24 cellular contexts compared by ENCODE assay signal in the genomic region with DNA sequence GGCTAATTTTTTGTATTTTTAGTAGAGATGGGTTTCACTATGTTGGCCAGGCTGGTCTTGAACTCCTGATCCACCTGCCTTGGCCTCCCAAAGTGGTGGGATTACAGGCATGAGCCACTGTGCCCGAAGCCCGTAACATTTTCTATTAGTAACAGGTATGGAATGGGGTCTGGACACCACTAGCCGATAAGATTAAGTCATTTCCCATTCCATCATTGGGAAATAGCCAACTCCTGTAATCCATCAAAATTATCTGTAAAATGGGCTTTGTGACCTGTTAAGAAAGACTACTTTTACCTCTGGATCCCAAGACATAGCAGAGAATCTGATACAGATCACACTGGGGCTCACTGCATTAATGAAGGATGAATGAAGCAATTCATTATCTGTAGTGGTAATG. TPM values are rescaled to one million over a fixed set of nuclear protein-coding genes. Genes with fewer than 3 reads are reported as not detected.
"Had no signal": no experiment of that assay in that cellular context is flagged by ENCODE, and none has a peak within 500 bp of the region (broad histone marks: within the 10 kb centered on the region; RNA-seq: fewer than 3 reads in every experiment).

No MANE protein-coding gene starts in this region.

- H3K4me1 Mint-ChIP-seq: activated CD4-positive, alpha-beta T cell treated with anti-CD3 and anti-CD28 coated beads for 36 hours had no signal

- H3K27ac Mint-ChIP-seq: activated CD4-positive, alpha-beta memory T cell treated with anti-CD3 and anti-CD28 coated beads, Interleukin-2, amount 10 ng/mL, durations not matched to agents 7 days and 5 days; activated CD4-positive, alpha-beta T cell treated with anti-CD3 and anti-CD28 coated beads for 36 hours; activated naive CD4-positive, alpha-beta T cell treated with anti-CD3 and anti-CD28 coated beads, Interleukin-2, amount 10 ng/mL, durations not matched to agents 7 days and 5 days; activated naive CD8-positive, alpha-beta T cell treated with anti-CD3 and anti-CD28 coated beads for 36 hours; activated T-cell treated with anti-CD3 and anti-CD28 coated beads, Interleukin-2, amount 50 U/mL, for 72 hours; activated T-helper 2 cell treated with anti-CD3 and anti-CD28 coated beads, Interferon-gamma antibody, Interleukin-2, Interleukin-4, amounts not matched to agents 10 μg/mL and 5 μg/mL and 100 μg/mL, durations not matched to agents 14 hours and 24 hours and 36 hours; T-helper 1 cell treated with Interleukin-12 subunit alpha and Interleukin-12 subunit beta and Interleukin-4 antibody, amounts not matched to agents 30 μg/mL and 1 μg/mL, for 36 hours had no signal

- H3K4me3 Mint-ChIP-seq: activated CD4-positive, alpha-beta memory T cell treated with anti-CD3 and anti-CD28 coated beads, Interleukin-2, amount 10 ng/mL, durations not matched to agents 7 days and 5 days; activated CD4-positive, alpha-beta T cell treated with anti-CD3 and anti-CD28 coated beads for 36 hours; activated naive CD4-positive, alpha-beta T cell treated with anti-CD3 and anti-CD28 coated beads, Interleukin-2, amount 10 ng/mL, durations not matched to agents 7 days and 5 days; activated naive CD8-positive, alpha-beta T cell treated with anti-CD3 and anti-CD28 coated beads for 36 hours; activated T-cell treated with anti-CD3 and anti-CD28 coated beads, Interleukin-2, amount 50 U/mL, for 72 hours; T-helper 1 cell treated with Interleukin-12 subunit alpha and Interleukin-12 subunit beta and Interleukin-4 antibody, amounts not matched to agents 30 μg/mL and 1 μg/mL, for 36 hours had no signal

- H3K36me3 ChIP-seq: breast epithelium had no signal

- H3K4me3 ChIP-seq: breast epithelium had no signal

- H3K9me3 ChIP-seq: breast epithelium had no signal

- DNase-seq: activated CD4-positive, alpha-beta memory T cell treated with anti-CD3 and anti-CD28 coated beads, Interleukin-2, amount 10 ng/mL, durations not matched to agents 7 days and 5 days; activated CD4-positive, alpha-beta T cell treated with anti-CD3 and anti-CD28 coated beads for 36 hours; activated CD4-positive, alpha-beta T cell treated with anti-CD3 and anti-CD28 coated beads, Interleukin-2, amount 50 U/mL, for 1 hour; activated CD4-positive, CD25-positive, alpha-beta regulatory T cell; activated gamma-delta T cell treated with Interleukin-2 at 50 U/mL for 16 hours; activated naive CD4-positive, alpha-beta T cell treated with anti-CD3 and anti-CD28 coated beads, Interleukin-2, amount 10 ng/mL, durations not matched to agents 7 days and 5 days; activated naive CD8-positive, alpha-beta T cell treated with anti-CD3 and anti-CD28 coated beads for 36 hours; activated T-cell treated with anti-CD3 and anti-CD28 coated beads for 4 hours; activated T-cell treated with anti-CD3 and anti-CD28 coated beads, Interleukin-2, amount 50 U/mL, for 72 hours; anterior cingulate cortex; caudate nucleus; Kasumi-1; NCI-H1105 treated with DMSO at 0.1 percent for 48 hours; NCI-H1436 treated with DMSO at 0.1 percent for 48 hours; NCI-H187; NCI-H446; NCI-H524; SHP77 treated with DMSO at 0.1 percent for 48 hours had no signal

- H3K27me3 Mint-ChIP-seq: activated CD4-positive, alpha-beta T cell treated with anti-CD3 and anti-CD28 coated beads for 36 hours; activated naive CD8-positive, alpha-beta T cell treated with anti-CD3 and anti-CD28 coated beads for 36 hours had no signal

- ATAC-seq: activated CD4-positive, alpha-beta T cell treated with anti-CD3 and anti-CD28 coated beads for 36 hours; activated T-cell treated with anti-CD3 and anti-CD28 coated beads, Interleukin-2, amount 50 U/mL, for 72 hours had no signal

- H3K4me1 ChIP-seq: breast epithelium had no signal

- H3K27me3 ChIP-seq: breast epithelium had no signal

- H3K9me3 Mint-ChIP-seq: activated CD4-positive, alpha-beta memory T cell treated with anti-CD3 and anti-CD28 coated beads, Interleukin-2, amount 10 ng/mL, durations not matched to agents 7 days and 5 days; activated naive CD4-positive, alpha-beta T cell treated with anti-CD3 and anti-CD28 coated beads, Interleukin-2, amount 10 ng/mL, durations not matched to agents 7 days and 5 days; activated naive CD8-positive, alpha-beta T cell treated with anti-CD3 and anti-CD28 coated beads for 36 hours; activated T-cell treated with anti-CD3 and anti-CD28 coated beads, Interleukin-2, amount 50 U/mL, for 72 hours; activated T-helper 2 cell treated with anti-CD3 and anti-CD28 coated beads, Interferon-gamma antibody, Interleukin-2, Interleukin-4, amounts not matched to agents 10 μg/mL and 5 μg/mL and 100 μg/mL, durations not matched to agents 14 hours and 24 hours and 36 hours; T-helper 1 cell treated with Interleukin-12 subunit alpha and Interleukin-12 subunit beta and Interleukin-4 antibody, amounts not matched to agents 30 μg/mL and 1 μg/mL, for 36 hours had no signal

RNA-seq across cellular contexts. Expression of gene ANKRD40CL, which starts 51.8 kb away (rescaled TPM):
- total RNA-seq: activated CD4-positive, alpha-beta memory T cell treated with anti-CD3 and anti-CD28 coated beads, Interleukin-2, amount 10 ng/mL, durations not matched to agents 7 days and 5 days; activated CD4-positive, alpha-beta T cell treated with anti-CD3 and anti-CD28 coated beads for 36 hours; activated CD8-positive, alpha-beta memory T cell treated with anti-CD3 and anti-CD28 coated beads for 36 hours; activated naive CD8-positive, alpha-beta T cell treated with anti-CD3 and anti-CD28 coated beads for 36 hours; activated T-cell treated with anti-CD3 and anti-CD28 coated beads, Interleukin-2, amount 50 U/mL, for 72 hours; activated T-helper 2 cell treated with anti-CD3 and anti-CD28 coated beads, Interferon-gamma antibody, Interleukin-2, Interleukin-4, amounts not matched to agents 10 μg/mL and 5 μg/mL and 100 μg/mL, durations not matched to agents 14 hours and 24 hours and 36 hours; breast epithelium; cerebellum; SK-MEL-5 had no signal
